2 cellular contexts compared by ENCODE assay signal in the genomic region with DNA sequence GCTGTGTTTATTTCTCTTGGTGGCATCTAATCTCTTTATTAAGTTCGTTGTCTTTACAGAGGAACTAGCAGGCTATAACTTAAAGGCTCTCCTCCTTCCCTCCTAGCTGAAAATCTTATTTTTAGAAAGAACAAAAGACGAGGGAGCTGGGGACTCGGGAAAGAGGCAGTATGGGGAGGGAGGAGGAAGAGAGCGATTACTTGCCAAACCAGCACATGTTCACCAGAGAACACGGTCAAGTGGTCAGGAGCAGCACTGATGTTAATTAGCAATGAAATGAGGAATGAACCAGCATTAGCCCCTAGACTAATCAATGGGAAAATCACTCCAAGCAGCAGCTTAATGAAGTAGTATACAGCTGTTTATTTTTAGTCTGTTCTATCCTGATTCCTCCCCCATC.
TF ChIP-seq lines count a peak whose summit lies in the region.

No MANE protein-coding gene starts in this region.

TF ChIP-seq in IMR-90, 13 proteins besides CTCF, POLR2A, EP300 and RAD21:
- TF ChIP-seq SMC3 (IDR thresholded peaks at IDR 0.05; ENCODE audit: low read depth, low read length): no peak
- no peak for TF ChIP-seq CEBPB (IDR thresholded peaks at IDR 0.05; ENCODE audit: low read depth, low read length)
- TF ChIP-seq, protein P1, sequence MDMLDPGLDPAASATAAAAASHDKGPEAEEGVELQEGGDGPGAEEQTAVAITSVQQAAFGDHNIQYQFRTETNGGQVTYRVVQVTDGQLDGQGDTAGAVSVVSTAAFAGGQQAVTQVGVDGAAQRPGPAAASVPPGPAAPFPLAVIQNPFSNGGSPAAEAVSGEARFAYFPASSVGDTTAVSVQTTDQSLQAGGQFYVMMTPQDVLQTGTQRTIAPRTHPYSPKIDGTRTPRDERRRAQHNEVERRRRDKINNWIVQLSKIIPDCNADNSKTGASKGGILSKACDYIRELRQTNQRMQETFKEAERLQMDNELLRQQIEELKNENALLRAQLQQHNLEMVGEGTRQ (IDR thresholded peaks at IDR 0.05; ENCODE audit: low read depth, low read length): no peak
- TF ChIP-seq BHLHE40 (IDR thresholded peaks at IDR 0.05; ENCODE audit: low read depth, low read length): no peak
- no peak for TF ChIP-seq NFE2L2 (IDR thresholded peaks at IDR 0.05; ENCODE audit: low read depth, low read length)
- no peak for TF ChIP-seq RFX5 (IDR thresholded peaks at IDR 0.05; ENCODE audit: low read depth, low read length)
- no peak for TF ChIP-seq RCOR1 (IDR thresholded peaks at IDR 0.05; ENCODE audit: insufficient replicate concordance, low read length)
- TF ChIP-seq MXI1 (IDR thresholded peaks at IDR 0.05; ENCODE audit: borderline replicate concordance, low read depth, low read length): no peak
- no peak for TF ChIP-seq FOS (IDR thresholded peaks at IDR 0.05; ENCODE audit: low read depth, low read length)
- TF ChIP-seq, protein P2, sequence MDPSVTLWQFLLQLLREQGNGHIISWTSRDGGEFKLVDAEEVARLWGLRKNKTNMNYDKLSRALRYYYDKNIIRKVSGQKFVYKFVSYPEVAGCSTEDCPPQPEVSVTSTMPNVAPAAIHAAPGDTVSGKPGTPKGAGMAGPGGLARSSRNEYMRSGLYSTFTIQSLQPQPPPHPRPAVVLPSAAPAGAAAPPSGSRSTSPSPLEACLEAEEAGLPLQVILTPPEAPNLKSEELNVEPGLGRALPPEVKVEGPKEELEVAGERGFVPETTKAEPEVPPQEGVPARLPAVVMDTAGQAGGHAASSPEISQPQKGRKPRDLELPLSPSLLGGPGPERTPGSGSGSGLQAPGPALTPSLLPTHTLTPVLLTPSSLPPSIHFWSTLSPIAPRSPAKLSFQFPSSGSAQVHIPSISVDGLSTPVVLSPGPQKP (IDR thresholded peaks at IDR 0.05; ENCODE audit: borderline replicate concordance, low read depth, low read length): no peak
TF ChIP-seq in IMR-90: peak in this region for 0.

TF ChIP-seq in H1, 55 proteins besides CTCF, POLR2A, EP300 and RAD21:
- no peak for TF ChIP-seq SUZ12 (IDR thresholded peaks at IDR 0.05; ENCODE audit: low read length)
- no peak for TF ChIP-seq BACH1 (IDR thresholded peaks at IDR 0.05; ENCODE audit: low read length)
- TF ChIP-seq POU5F1 (IDR thresholded peaks at IDR 0.05; ENCODE audit: low read depth, low read length): no peak
- no peak for TF ChIP-seq BRCA1 (IDR thresholded peaks at IDR 0.05; ENCODE audit: low read depth, low read length)
- no peak for TF ChIP-seq CEBPB (IDR thresholded peaks at IDR 0.05; ENCODE audit: low read depth, low read length)
- no peak for TF ChIP-seq EZH2 (IDR thresholded peaks at IDR 0.05; ENCODE audit: low read depth, low read length, severe bottlenecking)
